Comparison of ENCODE assay signal across 8 cellular contexts in genomic region chr6:169724554-169725269, GRCh38. TPM values are rescaled to one million over a fixed set of nuclear protein-coding genes. Genes with fewer than 3 reads are reported as not detected.
DNase-seq lines count a peak whose midpoint lies in the region; ATAC-seq and TF ChIP-seq lines count a peak whose summit lies in the region.

No MANE protein-coding gene starts in this region.

- no peaks in the 10 kb centered on the region for H3K27me3 Mint-ChIP-seq in CD4-positive, alpha-beta memory T cell
- no peaks in the 10 kb centered on the region for H3K27me3 Mint-ChIP-seq in activated naive CD8-positive, alpha-beta T cell treated with anti-CD3 and anti-CD28 coated beads for 36 hours

- peak overlapping the region; percentile 84 to 94 (median 88) for H3K4me3 Mint-ChIP-seq in CD4-positive, alpha-beta memory T cell
- H3K4me3 Mint-ChIP-seq in activated naive CD8-positive, alpha-beta T cell treated with anti-CD3 and anti-CD28 coated beads for 36 hours = peak overlapping the region; percentile 83

- DNase-seq in CD4-positive, alpha-beta memory T cell = peak; percentile 61 to 67 (median 63)
- DNase-seq in SK-N-DZ (ENCODE audit: low spot score) (peak; percentile 80), cardiac muscle cell (ENCODE audit: low read depth in 1 of 2, low spot score in 1 of 2) (peak in 1 of 2 donors; percentile 86), pons (ENCODE audit: low spot score) (peak; percentile 17)
- peak; percentile 74 for DNase-seq in activated naive CD8-positive, alpha-beta T cell treated with anti-CD3 and anti-CD28 coated beads for 36 hours

- POLR2A ChIA-PET in CD4-positive, alpha-beta memory T cell (lab: Charles Lee; ENCODE audit: partially characterized antibody) = interaction anchor here (0.8 to 18.2 kb wide), 9 partner anchors 9 to 859 kb away, joined by 3 to 279 read pairs (median 4); partner anchors contain the start of genes C6orf120, DYNLT2, ERMARD and PDCD2

- no peaks in the 10 kb centered on the region for H3K9me3 Mint-ChIP-seq in CD4-positive, alpha-beta memory T cell
- no peaks in the 10 kb centered on the region for H3K9me3 Mint-ChIP-seq in activated naive CD8-positive, alpha-beta T cell treated with anti-CD3 and anti-CD28 coated beads for 36 hours

- peak overlapping the region; percentile 84 to 94 (median 92) for H3K27ac Mint-ChIP-seq in CD4-positive, alpha-beta memory T cell
- peak overlapping the region; percentile 92 for H3K27ac Mint-ChIP-seq in activated naive CD8-positive, alpha-beta T cell treated with anti-CD3 and anti-CD28 coated beads for 36 hours

- H3K36me3 ChIP-seq in CD4-positive, alpha-beta memory T cell (ENCODE audit: insufficient read depth, low read length) = no peaks in the 10 kb centered on the region
- H3K36me3 ChIP-seq in cardiac muscle cell (no peaks in the 10 kb centered on the region), urinary bladder (ENCODE audit: insufficient read depth) (no peaks in the 10 kb centered on the region)

- under 1% methylated on average over 86 of the region's 88 CpGs for WGBS in urinary bladder

- H3K4me1 Mint-ChIP-seq in CD4-positive, alpha-beta memory T cell = peaks cover 22 to 46% (median 34%) of the 10 kb centered on the region in 4 donors
- peaks cover 33% of the 10 kb centered on the region for H3K4me1 Mint-ChIP-seq in activated naive CD8-positive, alpha-beta T cell treated with anti-CD3 and anti-CD28 coated beads for 36 hours

- peaks cover 38% of the 10 kb centered on the region for H3K4me1 ChIP-seq in CD4-positive, alpha-beta memory T cell (ENCODE audit: insufficient read depth, low read length)
- peaks cover 23% of the 10 kb centered on the region for H3K4me1 ChIP-seq in cardiac muscle cell (ENCODE audit: low read depth)
- no peaks in the 10 kb centered on the region for H3K4me1 ChIP-seq in urinary bladder (ENCODE audit: insufficient read depth)

- H3K4me3 ChIP-seq in CD4-positive, alpha-beta memory T cell (ENCODE audit: low read length in 2 of 2) = peak overlapping the region in 1 of 2 donors; percentile 62
- peak overlapping the region; percentile 37 for H3K4me3 ChIP-seq in cardiac muscle cell
- H3K4me3 ChIP-seq in urinary bladder (ENCODE audit: low read depth, low read length) = peak overlapping the region; percentile 98

- H3K27me3 ChIP-seq in CD4-positive, alpha-beta memory T cell (ENCODE audit: insufficient read depth, low read length) = no peaks in the 10 kb centered on the region
- no peaks in the 10 kb centered on the region for H3K27me3 ChIP-seq in cardiac muscle cell

- intact Hi-C loops in CD4-positive, alpha-beta memory T cell (cut with micrococcal nuclease) = loop anchor here (2.0 kb wide), 1 partner anchor 70 kb away; no protein-coding TSS in a partner anchor

- peaks cover 0 to 13% of the 10 kb centered on the region in 2 donors for H3K36me3 Mint-ChIP-seq in CD4-positive, alpha-beta memory T cell
- peaks cover 18% of the 10 kb centered on the region for H3K36me3 Mint-ChIP-seq in activated naive CD8-positive, alpha-beta T cell treated with anti-CD3 and anti-CD28 coated beads for 36 hours

- H3K9me3 ChIP-seq in CD4-positive, alpha-beta memory T cell (ENCODE audit: control insufficient read depth in 1 of 2, low read length in 2 of 2) = no peaks in the 10 kb centered on the region
- no peaks in the 10 kb centered on the region for H3K9me3 ChIP-seq in cardiac muscle cell (ENCODE audit: low read depth)

- ATAC-seq in GM19372 (IDR thresholded peaks at IDR 0.05; ENCODE audit: low read depth, unreplicated experiment) (peak; percentile 40), HG03565 (IDR thresholded peaks at IDR 0.05; ENCODE audit: unreplicated experiment) (peak; percentile 19)

- peak overlapping the region; percentile 47 for H3K27ac ChIP-seq in CD4-positive, alpha-beta memory T cell (ENCODE audit: low read depth, low read length)
- H3K27ac ChIP-seq in cardiac muscle cell (peak overlapping the region; percentile 94), urinary bladder (ENCODE audit: low read depth) (peak overlapping the region; percentile 97)

- CTCF ChIA-PET in CD4-positive, alpha-beta memory T cell (lab: Charles Lee; ENCODE audit: partially characterized antibody) = interaction anchor here (0.6 kb wide), 1 partner anchor 11 kb away, joined by 3 read pairs; no protein-coding TSS in a partner anchor

- no peak for TF ChIP-seq CTCF in cardiac muscle cell (IDR thresholded peaks at IDR 0.05; ENCODE audit: low read depth, low read length)

RNA-seq across cellular contexts. Expression of gene PHF10, which starts 0.4 kb away (rescaled TPM):
- total RNA-seq in CD4-positive, alpha-beta memory T cell = 100 to 1,000 TPM; 106 to 108 TPM
- 10 to 100 TPM; 17.5 to 24.0 TPM for polyA plus RNA-seq in CD4-positive, alpha-beta memory T cell
- 40.9 and 45.4 TPM in 2 replicates for polyA plus RNA-seq in SK-N-DZ (2014; cell fraction: cytosol; rRNA removed)
- polyA plus RNA-seq in SK-N-DZ (2014; cell fraction: nucleus; rRNA removed) = 42.7 and 78.4 TPM in 2 replicates
- total RNA-seq in activated naive CD8-positive, alpha-beta T cell treated with anti-CD3 and anti-CD28 coated beads for 36 hours = 10 to 100 TPM; 72.7 to 79.8 TPM
- total RNA-seq in cardiac muscle cell (26.0 and 32.0 TPM in 2 replicates), urinary bladder (76.1 TPM)
- polyA plus RNA-seq in cardiac muscle cell (31.5 and 43.3 TPM in 2 replicates), urinary bladder (44.2 TPM)

RNA-seq across cellular contexts. Expression of gene C6orf120, which starts 22.8 kb away (rescaled TPM):
- 10 to 100 TPM; 32.9 to 35.9 TPM for total RNA-seq in CD4-positive, alpha-beta memory T cell
- 10 to 100 TPM in 1 of 2 donors, 1 to 10 TPM in 1; 8.3 to 11.0 TPM for polyA plus RNA-seq in CD4-positive, alpha-beta memory T cell
- 22.5 and 26.0 TPM in 2 replicates for polyA plus RNA-seq in SK-N-DZ (2014; cell fraction: cytosol; rRNA removed)
- polyA plus RNA-seq in SK-N-DZ (2014; cell fraction: nucleus; rRNA removed) = 13.5 and 23.1 TPM in 2 replicates
- 10 to 100 TPM; 20.8 to 21.0 TPM for total RNA-seq in activated naive CD8-positive, alpha-beta T cell treated with anti-CD3 and anti-CD28 coated beads for 36 hours
- total RNA-seq in cardiac muscle cell (53.0 and 58.4 TPM in 2 replicates), urinary bladder (48.2 TPM)
- polyA plus RNA-seq in cardiac muscle cell (27.5 and 46.6 TPM in 2 replicates), urinary bladder (21.7 TPM)

RNA-seq across cellular contexts. Expression of gene WDR27, which starts 22.9 kb away (rescaled TPM):
- total RNA-seq in CD4-positive, alpha-beta memory T cell = 10 to 100 TPM; 73.0 to 82.8 TPM
- polyA plus RNA-seq in CD4-positive, alpha-beta memory T cell = 1 to 10 TPM; 5.9 to 6.7 TPM
- polyA plus RNA-seq in SK-N-DZ (2014; cell fraction: cytosol; rRNA removed) = 19.1 and 37.3 TPM in 2 replicates
- 350 and 559 TPM in 2 replicates for polyA plus RNA-seq in SK-N-DZ (2014; cell fraction: nucleus; rRNA removed)
- 10 to 100 TPM; 29.0 to 29.7 TPM for total RNA-seq in activated naive CD8-positive, alpha-beta T cell treated with anti-CD3 and anti-CD28 coated beads for 36 hours
- total RNA-seq in cardiac muscle cell (40.2 and 83.0 TPM in 2 replicates), urinary bladder (54.5 TPM)
- polyA plus RNA-seq in cardiac muscle cell (54.4 and 66.8 TPM in 2 replicates), urinary bladder (15.9 TPM)

RNA-seq across cellular contexts. Expression of gene DYNLT2, which starts 26.7 kb away (rescaled TPM):
- total RNA-seq in CD4-positive, alpha-beta memory T cell = 1 to 10 TPM; 4.6 to 6.9 TPM
- polyA plus RNA-seq in CD4-positive, alpha-beta memory T cell = 1 to 10 TPM in 1 of 2 donors, under 1 TPM in 1; 0.56 to 1.5 TPM
- polyA plus RNA-seq in SK-N-DZ (2014; cell fraction: cytosol; rRNA removed) = 6.1 and 7.2 TPM in 2 replicates
- 7.0 and 9.2 TPM in 2 replicates for polyA plus RNA-seq in SK-N-DZ (2014; cell fraction: nucleus; rRNA removed)
- total RNA-seq in activated naive CD8-positive, alpha-beta T cell treated with anti-CD3 and anti-CD28 coated beads for 36 hours = 1 to 10 TPM; 2.0 TPM
- total RNA-seq in cardiac muscle cell (1.9 and 2.9 TPM in 2 replicates), urinary bladder (2.4 TPM)
- polyA plus RNA-seq in cardiac muscle cell (2.4 and 5.0 TPM in 2 replicates), urinary bladder (1.6 TPM)

RNA-seq across cellular contexts. Expression of gene ERMARD, which starts 26.7 kb away (rescaled TPM):
- total RNA-seq in CD4-positive, alpha-beta memory T cell = 10 to 100 TPM; 33.4 to 41.4 TPM
- 10 to 100 TPM; 11.0 to 11.9 TPM for polyA plus RNA-seq in CD4-positive, alpha-beta memory T cell
- polyA plus RNA-seq in SK-N-DZ (2014; cell fraction: cytosol; rRNA removed) = 19.6 and 35.9 TPM in 2 replicates
- polyA plus RNA-seq in SK-N-DZ (2014; cell fraction: nucleus; rRNA removed) = 56.0 and 67.8 TPM in 2 replicates
- 10 to 100 TPM; 24.0 to 26.2 TPM for total RNA-seq in activated naive CD8-positive, alpha-beta T cell treated with anti-CD3 and anti-CD28 coated beads for 36 hours
- 16.3 and 21.2 TPM in 2 replicates for total RNA-seq in cardiac muscle cell
- 20.9 and 32.4 TPM in 2 replicates for polyA plus RNA-seq in cardiac muscle cell
- total RNA-seq in urinary bladder = 34.9 TPM
- polyA plus RNA-seq in urinary bladder = 19.7 TPM

Comparison
In these comparisons a context has a peak if more than half of its experiments do, and no peak if none do; other contexts are left out.
1. H3K27ac ChIP-seq: peak in every context shown above with its lines; median percentile 97 in urinary bladder; 94 in cardiac muscle cell; 47 in CD4-positive, alpha-beta memory T cell.